16 cellular contexts compared by ENCODE assay signal in the genomic region with DNA sequence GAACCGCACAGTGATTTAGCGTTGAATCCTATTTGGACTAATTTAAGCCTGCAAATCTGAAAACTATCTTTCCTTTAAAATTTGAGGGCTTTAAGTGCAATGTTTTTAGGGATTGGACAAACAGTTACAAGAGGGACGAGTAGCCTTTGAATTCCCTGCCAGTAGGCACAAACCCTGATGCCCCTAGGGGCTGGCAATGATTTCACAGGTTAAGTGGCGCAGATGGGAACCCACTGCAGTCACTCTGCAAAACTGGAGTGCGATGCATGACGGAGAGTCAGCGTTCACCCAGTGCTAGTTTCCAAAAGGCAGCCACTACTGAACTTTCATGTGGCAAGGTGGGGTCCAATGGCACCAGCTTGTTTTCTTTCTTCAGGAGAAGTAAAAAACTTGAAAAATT.
DNase-seq lines count a peak whose midpoint lies in the region; ATAC-seq and TF ChIP-seq lines count a peak whose summit lies in the region.
"Had no signal": no experiment of that assay in that cellular context is flagged by ENCODE, and none has a peak within 500 bp of the region (broad histone marks: within the 10 kb centered on the region; RNA-seq: fewer than 3 reads in every experiment).

No MANE protein-coding gene starts in this region.

- H3K27ac Mint-ChIP-seq in glutamatergic neuron (ENCODE audit: unreplicated experiment), result no peak overlapping the region
- H3K27ac Mint-ChIP-seq in stimulated activated naive B cell treated with anti-CD40 and anti-IgM and Interleukin-4, amounts not matched to agents 10 μg/mL and 1 μg/mL and 100 μg/mL, for 72 hours, result no peak overlapping the region
- H3K27ac Mint-ChIP-seq in activated naive CD4-positive, alpha-beta T cell treated with anti-CD3 and anti-CD28 coated beads for 36 hours, result no peak overlapping the region
- H3K27ac Mint-ChIP-seq: activated CD4-positive, alpha-beta T cell treated with anti-CD3 and anti-CD28 coated beads for 36 hours; CD8-positive, alpha-beta T cell; naive thymus-derived CD4-positive, alpha-beta T cell had no signal

- no TSS peak for BruUV-seq in HCT116 (replicated peaks; lab: Mats Ljungman, UMichigan)

- H3K4me3 Mint-ChIP-seq in glutamatergic neuron (ENCODE audit: unreplicated experiment), result no peak overlapping the region
- H3K4me3 Mint-ChIP-seq in stimulated activated naive B cell treated with anti-CD40 and anti-IgM and Interleukin-4, amounts not matched to agents 10 μg/mL and 1 μg/mL and 100 μg/mL, for 72 hours, result no peak overlapping the region
- no peak overlapping the region for H3K4me3 Mint-ChIP-seq in activated naive CD4-positive, alpha-beta T cell treated with anti-CD3 and anti-CD28 coated beads for 36 hours
- H3K4me3 Mint-ChIP-seq: activated CD4-positive, alpha-beta T cell treated with anti-CD3 and anti-CD28 coated beads for 36 hours; CD8-positive, alpha-beta T cell; naive thymus-derived CD4-positive, alpha-beta T cell had no signal

- RAD21 ChIA-PET in HCT116 (lab: Charles Lee; ENCODE audit: low non-redundant PET in 1 of 2, low total read pairs in 2 of 2, uncharacterized antibody in 2 of 2, unreplicated experiment in 2 of 2), result no interaction called here

- no peaks in the 10 kb centered on the region for H3K36me3 Mint-ChIP-seq in glutamatergic neuron (ENCODE audit: unreplicated experiment)
- H3K36me3 Mint-ChIP-seq in stimulated activated naive B cell treated with anti-CD40 and anti-IgM and Interleukin-4, amounts not matched to agents 10 μg/mL and 1 μg/mL and 100 μg/mL, for 72 hours, result peaks cover 0 to 2% of the 10 kb centered on the region in 2 donors
- H3K36me3 Mint-ChIP-seq in activated naive CD4-positive, alpha-beta T cell treated with anti-CD3 and anti-CD28 coated beads for 36 hours (ENCODE audit: low read depth), result no peaks in the 10 kb centered on the region
- H3K36me3 Mint-ChIP-seq: CD8-positive, alpha-beta T cell; naive thymus-derived CD4-positive, alpha-beta T cell had no signal

- TF ChIP-seq POLR2A in HCT116 (IDR thresholded peaks at IDR 0.05; ENCODE audit: borderline replicate concordance, extremely low read depth, insufficient read depth, insufficient read length), result no peak

- H3K4me1 ChIP-seq in HCT116 (ENCODE audit: control insufficient read depth in 1 of 2, insufficient read depth in 2 of 2, low read length in 2 of 2) (peaks cover 13 to 38% of the 10 kb centered on the region in 2 experiments), mucosa of descending colon (ENCODE audit: low read depth) (no peaks in the 10 kb centered on the region)

- H3K4me1 Mint-ChIP-seq in glutamatergic neuron (ENCODE audit: low read depth, unreplicated experiment), result peaks cover 8% of the 10 kb centered on the region
- no peaks in the 10 kb centered on the region for H3K4me1 Mint-ChIP-seq in stimulated activated naive B cell treated with anti-CD40 and anti-IgM and Interleukin-4, amounts not matched to agents 10 μg/mL and 1 μg/mL and 100 μg/mL, for 72 hours
- H3K4me1 Mint-ChIP-seq in activated naive CD4-positive, alpha-beta T cell treated with anti-CD3 and anti-CD28 coated beads for 36 hours (ENCODE audit: low read depth), result no peaks in the 10 kb centered on the region
- H3K4me1 Mint-ChIP-seq: activated CD4-positive, alpha-beta T cell treated with anti-CD3 and anti-CD28 coated beads for 36 hours; naive thymus-derived CD4-positive, alpha-beta T cell had no signal

- H3K4me3 ChIP-seq in HCT116 (replicated peaks in 1 of 2; ENCODE audit: low read depth in 1 of 2, low read length in 2 of 2), result no peak overlapping the region
- H3K4me3 ChIP-seq in mucosa of descending colon, result no peak overlapping the region
- H3K4me3 ChIP-seq: dorsolateral prefrontal cortex, stomach had no signal

- no peak overlapping the region for H3K9ac ChIP-seq in HCT116 (ENCODE audit: low read length)

- peaks cover 4% of the 10 kb centered on the region; the same call in 1 of the 2 replicates for H3K9me2 ChIP-seq in HCT116 (ENCODE audit: insufficient read depth)

- no peaks in the 10 kb centered on the region for H3K79me2 ChIP-seq in HCT116 (ENCODE audit: insufficient read depth, low read length)

- DNase-seq in HCT116 (ENCODE audit: low read depth, low spot score), result no peak
- peak; percentile 19 for DNase-seq in SK-MEL-5 (ENCODE audit: low read depth, low spot score)
- DNase-seq in glutamatergic neuron, result peak; percentile 31
- no peak for DNase-seq in mucosa of descending colon
- DNase-seq in stimulated activated naive B cell treated with anti-CD40 and anti-IgM and Interleukin-4, amounts not matched to agents 10 μg/mL and 1 μg/mL and 100 μg/mL, for 72 hours, result no peak
- DNase-seq in activated naive CD4-positive, alpha-beta T cell treated with anti-CD3 and anti-CD28 coated beads for 36 hours, result no peak
- no peak for DNase-seq in HEK293T (ENCODE audit: extremely low spot score)
- DNase-seq: activated CD4-positive, alpha-beta T cell treated with anti-CD3 and anti-CD28 coated beads for 36 hours; amygdala; CD8-positive, alpha-beta T cell; dorsolateral prefrontal cortex; naive thymus-derived CD4-positive, alpha-beta T cell; NCI-H1048; stomach had no signal

- TF ChIP-seq RAD21 in HCT116 (IDR thresholded peaks at IDR 0.05; ENCODE audit: low read depth), result no peak

- in situ Hi-C loops in SK-MEL-5 (cut with HindIII; ENCODE audit: low pct_unique_long_range_greater_than_20kb, low sequenced_read_pairs), result no loop called here

- H4K20me1 ChIP-seq in HCT116 (ENCODE audit: insufficient read depth), result no peaks in the 10 kb centered on the region

- H3K9me3 ChIP-seq in HCT116 (ENCODE audit: control insufficient read depth in 1 of 2, insufficient read depth in 1 of 2, low read depth in 1 of 2, low read length in 2 of 2), result no peaks in the 10 kb centered on the region
- H3K9me3 ChIP-seq in mucosa of descending colon, result no peaks in the 10 kb centered on the region
- H3K9me3 ChIP-seq: stomach had no signal

- no peaks in the 10 kb centered on the region for H3K9me3 Mint-ChIP-seq in glutamatergic neuron (ENCODE audit: unreplicated experiment)
- H3K9me3 Mint-ChIP-seq in stimulated activated naive B cell treated with anti-CD40 and anti-IgM and Interleukin-4, amounts not matched to agents 10 μg/mL and 1 μg/mL and 100 μg/mL, for 72 hours, result no peaks in the 10 kb centered on the region
- H3K9me3 Mint-ChIP-seq in activated naive CD4-positive, alpha-beta T cell treated with anti-CD3 and anti-CD28 coated beads for 36 hours, result no peaks in the 10 kb centered on the region
- H3K9me3 Mint-ChIP-seq: CD8-positive, alpha-beta T cell; naive thymus-derived CD4-positive, alpha-beta T cell had no signal

- no peaks in the 10 kb centered on the region for H3K27me3 Mint-ChIP-seq in glutamatergic neuron (ENCODE audit: unreplicated experiment)
- peaks cover 5 to 7% of the 10 kb centered on the region in 2 donors for H3K27me3 Mint-ChIP-seq in stimulated activated naive B cell treated with anti-CD40 and anti-IgM and Interleukin-4, amounts not matched to agents 10 μg/mL and 1 μg/mL and 100 μg/mL, for 72 hours
- peaks cover 5% of the 10 kb centered on the region for H3K27me3 Mint-ChIP-seq in activated naive CD4-positive, alpha-beta T cell treated with anti-CD3 and anti-CD28 coated beads for 36 hours (ENCODE audit: low read depth)

- H3K27ac ChIP-seq in C4-2B (peak overlapping the region; percentile 23), HCT116 (ENCODE audit: low read depth, low read length) (no peak overlapping the region)
- H3K27ac ChIP-seq: dorsolateral prefrontal cortex, stomach had no signal

- no peak overlapping the region for H3K4me2 ChIP-seq in HCT116 (ENCODE audit: low read length)

- ATAC-seq in HCT116, result peak; percentile 69
- no peak for ATAC-seq in mucosa of descending colon
- no peak for ATAC-seq in stimulated activated naive B cell treated with anti-CD40 and anti-IgM and Interleukin-4, amounts not matched to agents 10 μg/mL and 1 μg/mL and 100 μg/mL, for 72 hours (replicated peaks)
- ATAC-seq: activated CD4-positive, alpha-beta T cell treated with anti-CD3 and anti-CD28 coated beads for 36 hours; CD8-positive, alpha-beta T cell; naive thymus-derived CD4-positive, alpha-beta T cell; right cardiac atrium had no signal

- H3K27me3 ChIP-seq in HCT116 (ENCODE audit: insufficient read depth, low read length), result no peaks in the 10 kb centered on the region
- H3K27me3 ChIP-seq: dorsolateral prefrontal cortex, stomach had no signal

- no peaks in the 10 kb centered on the region for H3K36me3 ChIP-seq in HCT116 (ENCODE audit: control insufficient read depth in 1 of 2, insufficient read depth in 2 of 2, low read length in 2 of 2)
- H3K36me3 ChIP-seq in mucosa of descending colon (ENCODE audit: low read depth), result no peaks in the 10 kb centered on the region
- H3K36me3 ChIP-seq: stomach had no signal

- POLR2A ChIA-PET in HCT116 (lab: Charles Lee) (no interaction called here), HEK293T (lab: Yijun Ruan, JAX) (interaction anchor here (0.6 kb wide), 1 partner anchor 152 kb away, joined by 3 read pairs; no protein-coding TSS in a partner anchor)

- intact Hi-C loops in HCT116 (cut with micrococcal nuclease), result no loop called here
- intact Hi-C loops in mucosa of descending colon (cut with DNase I, micrococcal nuclease), result no loop called here
- intact Hi-C loops in activated naive CD4-positive, alpha-beta T cell treated with anti-CD3 and anti-CD28 coated beads for 36 hours (cut with micrococcal nuclease), result loop anchor here (10.0 kb wide), 1 partner anchor 423 kb away; no protein-coding TSS in a partner anchor

- H2AFZ ChIP-seq in HCT116 (ENCODE audit: low read depth, low read length, poor library complexity, severe bottlenecking), result peak overlapping the region; percentile 56

- CTCF ChIA-PET in HCT116 (lab: Charles Lee) (interaction anchor here (0.8 kb wide), 1 partner anchor 19 kb away, joined by 5 read pairs; no protein-coding TSS in a partner anchor), HEK293T (lab: Yijun Ruan, JAX) (interaction anchor here (1.1 kb wide), 1 partner anchor 187 kb away, joined by 3 read pairs; no protein-coding TSS in a partner anchor)
- CTCF ChIA-PET in activated naive CD4-positive, alpha-beta T cell treated with anti-CD3 and anti-CD28 coated beads for 36 hours (lab: Charles Lee), result no interaction called here

- TF ChIP-seq CTCF in C4-2B (conservative IDR thresholded peaks at IDR 0.05) (no peak; the same call in 1 of the 2 replicates), HCT116 (IDR thresholded peaks at IDR 0.05 in 2 of 3, conservative IDR thresholded peaks at IDR 0.05 in 1 of 3; ENCODE audit: borderline replicate concordance in 1 of 3, insufficient read depth in 1 of 3, low read depth in 2 of 3, low read length in 2 of 3) (peak in 2 of 3 experiments; percentile 45 to 49; a peak in 4 of 6 replicates), glutamatergic neuron (IDR thresholded peaks at IDR 0.05; ENCODE audit: partially characterized antibody, unreplicated experiment) (peak; percentile 30), mucosa of descending colon (IDR thresholded peaks at IDR 0.05) (no peak)

TF ChIP-seq in HCT116, 20 proteins besides CTCF, POLR2A, EP300 and RAD21 (continues in another document):
- TF ChIP-seq FOSL1 (IDR thresholded peaks at IDR 0.05; ENCODE audit: low read depth), result no peak

TF ChIP-seq in HEK293T, 16 proteins besides CTCF, POLR2A, EP300 and RAD21 (continues in another document):
- TF ChIP-seq SP1 (IDR thresholded peaks at IDR 0.05) (no peak), L3MBTL2 (conservative IDR thresholded peaks at IDR 0.05) (no peak), ARNT (IDR thresholded peaks at IDR 0.05) (no peak), SUZ12 (IDR thresholded peaks at IDR 0.05) (no peak), ZNF384 (IDR thresholded peaks at IDR 0.05) (no peak), HDGF (IDR thresholded peaks at IDR 0.05; ENCODE audit: borderline replicate concordance) (no peak)

Comparison
In these comparisons a context has a peak if more than half of its experiments do, and no peak if none do; other contexts are left out.
1. CTCF ChIP-seq: peak in HCT116 (2 of 3) and glutamatergic neuron (single experiment); none in C4-2B (single experiment) and mucosa of descending colon (single experiment).
2. DNase-seq: peak in SK-MEL-5 (single experiment) and glutamatergic neuron (single experiment); none in HCT116 (single experiment), mucosa of descending colon (0 of 3), stimulated activated naive B cell treated with anti-CD40 and anti-IgM and Interleukin-4, amounts not matched to agents 10 μg/mL and 1 μg/mL and 100 μg/mL, for 72 hours (single experiment), activated naive CD4-positive, alpha-beta T cell treated with anti-CD3 and anti-CD28 coated beads for 36 hours (single experiment) and HEK293T (single experiment).